1 cellular context compared by ENCODE assay signal in genomic region chr2:201643216-201643651, GRCh38.
TF ChIP-seq lines count a peak whose summit lies in the region.

Gene TMEM237, minus strand, starts transcription at chr2:201643503. Its CDS starts 103 bp downstream, at chr2:201643400.

TF ChIP-seq in HEK293, 187 proteins besides CTCF, POLR2A, EP300 and RAD21 (continued from another document and continues in another):
- TF ChIP-seq ZNF837 (tag by site-specific recombination; IDR thresholded peaks at IDR 0.05) (no peak), KLF9 (tag by site-specific recombination; IDR thresholded peaks at IDR 0.05; ENCODE audit: low read depth) (peak; percentile 68), ZFP3 (tag by site-specific recombination; IDR thresholded peaks at IDR 0.05; ENCODE audit: low read depth) (no peak), ZNF76 (tag by site-specific recombination; IDR thresholded peaks at IDR 0.05; ENCODE audit: borderline replicate concordance, low read depth) (no peak), ZFHX2 (tag by site-specific recombination; conservative IDR thresholded peaks at IDR 0.05) (peak; percentile 74), PRDM4 (tag by site-specific recombination; IDR thresholded peaks at IDR 0.05) (no peak), ZNF776 (tag by site-specific recombination; IDR thresholded peaks at IDR 0.05; ENCODE audit: borderline replicate concordance) (no peak), ZNF48 (tag by site-specific recombination; IDR thresholded peaks at IDR 0.05) (no peak), ZNF239 (tag by site-specific recombination; IDR thresholded peaks at IDR 0.05) (no peak), ZBTB7A (tag by site-specific recombination; IDR thresholded peaks at IDR 0.05; ENCODE audit: low read depth) (no peak), ZNF16 (tag by site-specific recombination; IDR thresholded peaks at IDR 0.05; ENCODE audit: low read depth) (no peak), ZNF791 (tag by site-specific recombination; IDR thresholded peaks at IDR 0.05) (no peak), SETDB1 (IDR thresholded peaks at IDR 0.05; ENCODE audit: insufficient read length, low read length) (no peak), ATF2 (tag by site-specific recombination; IDR thresholded peaks at IDR 0.05; ENCODE audit: low read depth) (no peak), ZNF626 (tag by site-specific recombination; IDR thresholded peaks at IDR 0.05) (no peak), GLI2 (tag by site-specific recombination; IDR thresholded peaks at IDR 0.05; ENCODE audit: borderline replicate concordance, low read depth) (no peak), SCRT2 (tag by site-specific recombination; IDR thresholded peaks at IDR 0.05) (peak; percentile 70), ZNF596 (tag by site-specific recombination; IDR thresholded peaks at IDR 0.05) (no peak), ZNF645 (tag by site-specific recombination; IDR thresholded peaks at IDR 0.05) (no peak), ZSCAN23 (tag by site-specific recombination; IDR thresholded peaks at IDR 0.05) (no peak), KLF17 (tag by site-specific recombination; IDR thresholded peaks at IDR 0.05) (no peak), HIC1 (tag by site-specific recombination; IDR thresholded peaks at IDR 0.05) (no peak), ZNF677 (tag by site-specific recombination; IDR thresholded peaks at IDR 0.05) (no peak), SCRT1 (tag by site-specific recombination; IDR thresholded peaks at IDR 0.05; ENCODE audit: borderline replicate concordance) (no peak), ZNF391 (tag by site-specific recombination; IDR thresholded peaks at IDR 0.05; ENCODE audit: borderline replicate concordance, low read depth) (no peak), ZNF138 (tag by site-specific recombination; IDR thresholded peaks at IDR 0.05; ENCODE audit: borderline replicate concordance) (no peak), ZBTB21 (tag by site-specific recombination; IDR thresholded peaks at IDR 0.05) (no peak), ZNF529 (tag by site-specific recombination; IDR thresholded peaks at IDR 0.05; ENCODE audit: insufficient replicate concordance) (no peak), ZNF341 (tag by site-specific recombination; IDR thresholded peaks at IDR 0.05; ENCODE audit: low read depth) (no peak), ZBTB48 (tag by site-specific recombination; IDR thresholded peaks at IDR 0.05) (no peak), TCF7L2 (IDR thresholded peaks at IDR 0.05; ENCODE audit: borderline replicate concordance, low read depth, low read length) (no peak), ZNF133 (tag by site-specific recombination; IDR thresholded peaks at IDR 0.05) (no peak), HOXD13 (CRISPR knock-in tag; IDR thresholded peaks at IDR 0.05; ENCODE audit: borderline replicate concordance) (no peak), ZNF513 (tag by site-specific recombination; IDR thresholded peaks at IDR 0.05) (no peak), ZNF404 (tag by site-specific recombination; IDR thresholded peaks at IDR 0.05) (no peak), ZSCAN18 (tag by site-specific recombination; IDR thresholded peaks at IDR 0.05) (no peak), ZNF707 (tag by site-specific recombination; IDR thresholded peaks at IDR 0.05) (no peak), ZNF654 (tag by site-specific recombination; IDR thresholded peaks at IDR 0.05; ENCODE audit: low read depth) (no peak), ZSCAN5A (tag by site-specific recombination; IDR thresholded peaks at IDR 0.05) (no peak), ZNF747 (tag by site-specific recombination; IDR thresholded peaks at IDR 0.05) (no peak), TRIM28 (IDR thresholded peaks at IDR 0.05; ENCODE audit: borderline replicate concordance, low read length) (no peak), ZNF544 (tag by site-specific recombination; IDR thresholded peaks at IDR 0.05) (no peak), GLI4 (tag by site-specific recombination; IDR thresholded peaks at IDR 0.05) (no peak), ZNF426 (tag by site-specific recombination; IDR thresholded peaks at IDR 0.05) (no peak), ZNF423 (tag by site-specific recombination; IDR thresholded peaks at IDR 0.05) (peak; percentile 53; the same call in 1 of the 2 replicates), GLIS2 (tag by site-specific recombination; IDR thresholded peaks at IDR 0.05) (peak; percentile 94), ZNF518A (tag by site-specific recombination; conservative IDR thresholded peaks at IDR 0.05; ENCODE audit: low read depth) (no peak)
